Comparison of ENCODE assay signal across 18 cellular contexts in the genomic region with DNA sequence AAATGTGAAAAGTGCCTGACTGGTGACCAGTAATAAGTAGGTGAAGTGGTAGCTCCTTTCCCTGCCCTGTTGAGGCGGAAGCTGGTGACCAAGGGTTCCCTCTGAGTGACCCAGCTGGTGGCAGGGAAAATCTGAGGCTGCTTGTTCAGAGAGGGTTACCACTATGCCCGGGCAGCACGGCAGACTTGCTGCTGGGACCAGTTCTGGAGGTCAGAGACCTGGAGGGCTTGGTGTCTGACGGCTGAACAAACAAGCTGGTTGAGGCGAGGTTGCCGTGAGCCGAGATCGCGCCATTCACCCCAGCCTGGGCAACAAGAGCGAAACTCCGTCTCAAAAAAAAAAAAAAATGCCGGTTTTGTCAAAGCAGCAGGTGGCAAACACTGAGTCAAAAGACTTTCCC.
DNase-seq lines count a peak whose midpoint lies in the region; ATAC-seq lines count a peak whose summit lies in the region.
"Had no signal": no experiment of that assay in that cellular context is flagged by ENCODE, and none has a peak within 500 bp of the region (broad histone marks: within the 10 kb centered on the region; RNA-seq: fewer than 3 reads in every experiment).

No MANE protein-coding gene starts in this region.

- ATAC-seq in stimulated activated naive CD8-positive, alpha-beta T cell treated with anti-CD3 and anti-CD28 coated beads, Interleukin-15, amount 100 ng/mL, for 72 hours = no peak
- no peak for ATAC-seq in stimulated activated naive CD8-positive, alpha-beta T cell treated with anti-CD3 and anti-CD28 coated beads, Interleukin-15, Interleukin-2, amounts not matched to agents 100 U/mL and 50 U/mL, for 24 hours
- ATAC-seq in activated naive CD8-positive, alpha-beta T cell treated with anti-CD3 and anti-CD28 coated beads, Interleukin-2, amount 10 ng/mL, durations not matched to agents 7 days and 5 days (ENCODE audit: low read depth) = no peak
- ATAC-seq in naive thymus-derived CD4-positive, alpha-beta T cell = no peak
- ATAC-seq in GM21447 (IDR thresholded peaks at IDR 0.05; ENCODE audit: unreplicated experiment) = no peak
- ATAC-seq in HG03565 (IDR thresholded peaks at IDR 0.05; ENCODE audit: unreplicated experiment) = no peak

- H3K27ac ChIP-seq in naive thymus-derived CD4-positive, alpha-beta T cell (ENCODE audit: low read depth, low read length) = no peak overlapping the region
- H3K27ac ChIP-seq: HL-60, SJSA1 had no signal

- no peaks in the 10 kb centered on the region for H3K36me3 ChIP-seq in naive thymus-derived CD4-positive, alpha-beta T cell (ENCODE audit: control insufficient read depth in 2 of 3, insufficient read depth in 3 of 3, low read length in 3 of 3)
- H3K36me3 ChIP-seq: SJSA1 had no signal

- DNase-seq in stimulated activated naive CD8-positive, alpha-beta T cell treated with anti-CD3 and anti-CD28 coated beads, Interleukin-15, amount 100 ng/mL, for 72 hours = no peak
- no peak for DNase-seq in stimulated activated naive CD8-positive, alpha-beta T cell treated with anti-CD3 and anti-CD28 coated beads, Interleukin-15, Interleukin-2, amounts not matched to agents 100 U/mL and 50 U/mL, for 24 hours
- DNase-seq in activated naive CD8-positive, alpha-beta T cell treated with anti-CD3 and anti-CD28 coated beads, Interleukin-2, amount 10 ng/mL, durations not matched to agents 7 days and 5 days = no peak
- DNase-seq in naive thymus-derived CD4-positive, alpha-beta T cell = no peak
- no peak for DNase-seq in activated CD4-positive, CD25-positive, alpha-beta regulatory T cell treated with anti-CD3 and anti-CD28 coated beads, Interleukin-2, amount 50 U/mL, for 72 hours
- no peak for DNase-seq in GM19240 (ENCODE audit: insufficient read length, low spot score)
- DNase-seq: activated CD4-positive, CD25-positive, alpha-beta regulatory T cell; activated effector memory CD4-positive, alpha-beta T cell treated with anti-CD3 and anti-CD28 coated beads, Interleukin-2, amount 50 U/mL, for 16 hours; GOT3; mammary epithelial cell; NCI-H2081 treated with DMSO at 0.1 percent for 48 hours; NCI-H524 had no signal

- no peaks in the 10 kb centered on the region for H3K9me3 ChIP-seq in naive thymus-derived CD4-positive, alpha-beta T cell (ENCODE audit: control insufficient read depth in 2 of 3, low read length in 3 of 3)

- H3K27ac Mint-ChIP-seq in stimulated activated naive CD8-positive, alpha-beta T cell treated with anti-CD3 and anti-CD28 coated beads, Interleukin-15, amount 100 ng/mL, for 72 hours = peak overlapping the region in 1 of 2 donors; percentile 48
- H3K27ac Mint-ChIP-seq in activated naive CD8-positive, alpha-beta T cell treated with anti-CD3 and anti-CD28 coated beads, Interleukin-2, amount 10 ng/mL, durations not matched to agents 7 days and 5 days = no peak overlapping the region
- H3K27ac Mint-ChIP-seq in naive thymus-derived CD4-positive, alpha-beta T cell = peak overlapping the region in 1 of 9 donors; percentile 82
- H3K27ac Mint-ChIP-seq: IgD-negative memory B cell had no signal

- CTCF ChIA-PET in naive thymus-derived CD4-positive, alpha-beta T cell (lab: Charles Lee) = interaction anchor here (1.4 kb wide), 1 partner anchor 102 kb away, joined by 4 read pairs; no protein-coding TSS in a partner anchor

- peaks cover 0 to 17% of the 10 kb centered on the region in 2 donors for H3K4me1 ChIP-seq in naive thymus-derived CD4-positive, alpha-beta T cell (ENCODE audit: control insufficient read depth in 2 of 2, insufficient read depth in 2 of 2, low read length in 2 of 2)
- H3K4me1 ChIP-seq: SJSA1 had no signal

- H3K27me3 Mint-ChIP-seq in stimulated activated naive CD8-positive, alpha-beta T cell treated with anti-CD3 and anti-CD28 coated beads, Interleukin-15, amount 100 ng/mL, for 72 hours = no peaks in the 10 kb centered on the region
- no peaks in the 10 kb centered on the region for H3K27me3 Mint-ChIP-seq in activated naive CD8-positive, alpha-beta T cell treated with anti-CD3 and anti-CD28 coated beads, Interleukin-2, amount 10 ng/mL, durations not matched to agents 7 days and 5 days
- H3K27me3 Mint-ChIP-seq in naive thymus-derived CD4-positive, alpha-beta T cell = peaks cover 0 to 27% (median 7%) of the 10 kb centered on the region in 5 donors

- peaks cover 5 to 8% of the 10 kb centered on the region in 2 donors for H3K9me3 Mint-ChIP-seq in stimulated activated naive CD8-positive, alpha-beta T cell treated with anti-CD3 and anti-CD28 coated beads, Interleukin-15, amount 100 ng/mL, for 72 hours
- H3K9me3 Mint-ChIP-seq in activated naive CD8-positive, alpha-beta T cell treated with anti-CD3 and anti-CD28 coated beads, Interleukin-2, amount 10 ng/mL, durations not matched to agents 7 days and 5 days = peaks cover 14% of the 10 kb centered on the region
- peaks cover 0 to 46% (median 1%) of the 10 kb centered on the region in 11 donors for H3K9me3 Mint-ChIP-seq in naive thymus-derived CD4-positive, alpha-beta T cell

- no peaks in the 10 kb centered on the region for H3K27me3 ChIP-seq in naive thymus-derived CD4-positive, alpha-beta T cell (ENCODE audit: control insufficient read depth in 2 of 2, insufficient read depth in 2 of 2, low read length in 2 of 2)
- H3K27me3 ChIP-seq: SJSA1 had no signal

- peaks cover 39% of the 10 kb centered on the region for H3K4me1 Mint-ChIP-seq in stimulated activated naive CD8-positive, alpha-beta T cell treated with anti-CD3 and anti-CD28 coated beads, Interleukin-15, amount 100 ng/mL, for 72 hours
- H3K4me1 Mint-ChIP-seq in activated naive CD8-positive, alpha-beta T cell treated with anti-CD3 and anti-CD28 coated beads, Interleukin-2, amount 10 ng/mL, durations not matched to agents 7 days and 5 days = peaks cover 5% of the 10 kb centered on the region
- H3K4me1 Mint-ChIP-seq in naive thymus-derived CD4-positive, alpha-beta T cell = peaks cover 0 to 58% (median 27%) of the 10 kb centered on the region in 7 donors
- H3K4me1 Mint-ChIP-seq: neural crest cell had no signal

- POLR2A ChIA-PET in activated naive CD8-positive, alpha-beta T cell treated with anti-CD3 and anti-CD28 coated beads, Interleukin-2, amount 10 ng/mL, durations not matched to agents 7 days and 5 days (lab: Charles Lee) = interaction anchor here (0.7 to 1.9 kb wide), 4 partner anchors 16 to 809 kb away, joined by 3 to 11 read pairs (median 6); no protein-coding TSS in a partner anchor
- POLR2A ChIA-PET in naive thymus-derived CD4-positive, alpha-beta T cell (lab: Charles Lee) = interaction anchor here (0.8 to 10.8 kb wide), 5 partner anchors 11 to 80 kb away, joined by 3 to 144 read pairs (median 9); partner anchors contain the start of gene ZNF429

- intact Hi-C loops in naive thymus-derived CD4-positive, alpha-beta T cell (cut with micrococcal nuclease) = loop anchor here in 1 of 2 donors (10.0 kb wide), 1 partner anchor 261 kb away; the partner anchor contains the start of gene ZNF708

- no peaks in the 10 kb centered on the region for H3K36me3 Mint-ChIP-seq in activated naive CD8-positive, alpha-beta T cell treated with anti-CD3 and anti-CD28 coated beads, Interleukin-2, amount 10 ng/mL, durations not matched to agents 7 days and 5 days
- H3K36me3 Mint-ChIP-seq in naive thymus-derived CD4-positive, alpha-beta T cell = peaks cover 0 to 6% (median 2%) of the 10 kb centered on the region in 5 donors
- H3K36me3 Mint-ChIP-seq: IgD-negative memory B cell had no signal

- no peak overlapping the region for H3K4me3 ChIP-seq in naive thymus-derived CD4-positive, alpha-beta T cell (ENCODE audit: low read length)
- H3K4me3 ChIP-seq: SJSA1 had no signal

- peak overlapping the region; percentile 71 to 72 for H3K4me3 Mint-ChIP-seq in stimulated activated naive CD8-positive, alpha-beta T cell treated with anti-CD3 and anti-CD28 coated beads, Interleukin-15, amount 100 ng/mL, for 72 hours
- H3K4me3 Mint-ChIP-seq in activated naive CD8-positive, alpha-beta T cell treated with anti-CD3 and anti-CD28 coated beads, Interleukin-2, amount 10 ng/mL, durations not matched to agents 7 days and 5 days = peak overlapping the region; percentile 30
- peak overlapping the region in 8 of 10 donors; percentile 38 to 83 (median 60) for H3K4me3 Mint-ChIP-seq in naive thymus-derived CD4-positive, alpha-beta T cell
- H3K4me3 Mint-ChIP-seq: neural crest cell had no signal
